In the genomic region with DNA sequence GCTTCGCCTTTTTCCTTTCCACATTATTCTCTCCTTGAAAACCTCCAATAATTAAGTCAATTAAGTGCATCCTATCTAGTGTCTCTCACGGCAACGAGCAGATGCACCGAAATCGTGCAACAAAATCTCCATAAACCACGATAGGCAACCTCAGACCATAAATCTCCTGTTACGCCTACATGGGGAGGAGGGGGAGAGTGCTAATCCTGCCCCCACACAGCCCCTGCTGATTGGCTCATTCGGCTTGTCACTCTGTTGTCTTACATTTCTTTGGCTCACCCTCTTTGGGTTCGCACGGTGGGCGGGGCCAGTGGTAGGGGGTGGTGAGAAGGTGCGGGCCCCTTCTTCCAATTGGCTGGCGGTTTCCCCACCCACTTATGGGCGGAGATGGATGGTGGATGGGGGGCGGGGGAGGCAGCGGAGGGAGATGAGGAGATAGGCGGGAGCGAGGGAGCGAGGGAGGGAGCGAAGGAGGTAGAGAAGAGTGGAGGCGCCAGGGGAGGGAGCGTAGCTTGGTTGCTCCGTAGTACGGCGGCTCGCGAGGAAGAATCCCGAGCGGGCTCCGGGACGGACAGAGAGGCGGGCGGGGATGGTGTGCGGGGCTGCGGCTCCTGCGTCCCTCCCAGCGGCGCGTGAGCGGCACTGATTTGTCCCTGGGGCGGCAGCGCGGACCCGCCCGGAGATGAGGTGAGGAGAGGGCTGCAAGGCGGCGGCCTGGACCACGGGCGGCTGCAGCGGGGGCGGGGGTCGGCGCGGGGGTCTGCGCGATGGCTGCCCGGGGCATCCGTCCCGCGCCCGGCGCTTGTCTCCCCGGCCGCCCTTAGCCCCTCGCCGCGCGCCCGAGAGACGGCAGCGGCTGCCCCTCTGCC, we compare ENCODE assay signal across 8 cellular contexts. TPM values are rescaled to one million over a fixed set of nuclear protein-coding genes. Genes with fewer than 3 reads are reported as not detected.
A peak's percentile ranks its signal among the peaks of the same experiment; 100 is the strongest.
DNase-seq lines count a peak whose midpoint lies in the region; ATAC-seq and TF ChIP-seq lines count a peak whose summit lies in the region.

TSS of gene ITSN1 (plus strand) at position 475 of the 869 bp plus-strand sequence. CDS start 76,328 bp downstream, outside the sequence.

- peak; percentile 23 for TF ChIP-seq RAD21 in neural cell (conservative IDR thresholded peaks at IDR 0.05)

- H3K27ac Mint-ChIP-seq in stimulated activated naive CD8-positive, alpha-beta T cell treated with anti-CD3 and anti-CD28 coated beads, Interleukin-15, amount 100 ng/mL, for 72 hours: peak within 1 kb of the TSS; percentile 98

- H3K4me3 ChIP-seq in MM.1S (ENCODE audit: low read length) (peak within 1 kb of the TSS; percentile 83), fibroblast of villous mesenchyme (ENCODE audit: low read depth, low read length) (peak within 1 kb of the TSS; percentile 76), neural cell (ENCODE audit: low read length) (peak within 1 kb of the TSS; percentile 77)

- no peaks in the 10 kb centered on the region for H3K36me3 ChIP-seq in MM.1S (replicated peaks; ENCODE audit: insufficient read depth, low read length)
- peaks cover 6% of the 10 kb centered on the region for H3K36me3 ChIP-seq in neural cell (ENCODE audit: insufficient read depth, low read length)

- no peak for TF ChIP-seq CTCF in MM.1S (IDR thresholded peaks at IDR 0.05; ENCODE audit: low read length)
- no peak for TF ChIP-seq CTCF in fibroblast of villous mesenchyme (IDR thresholded peaks at IDR 0.05; ENCODE audit: insufficient read depth, low read depth, low read length)
- TF ChIP-seq CTCF in neural cell (IDR thresholded peaks at IDR 0.05; ENCODE audit: poor library complexity, severe bottlenecking): no peak

- peaks cover 21% of the 10 kb centered on the region for H3K27me3 Mint-ChIP-seq in stimulated activated naive CD8-positive, alpha-beta T cell treated with anti-CD3 and anti-CD28 coated beads, Interleukin-15, amount 100 ng/mL, for 72 hours

- H4K20me1 ChIP-seq in MM.1S (ENCODE audit: insufficient read depth, low read length) (no peaks in the 10 kb centered on the region), neural cell (ENCODE audit: insufficient read depth) (no peaks in the 10 kb centered on the region)

- peak; percentile 31 for TF ChIP-seq EP300 in neural cell (conservative IDR thresholded peaks at IDR 0.05; ENCODE audit: poor library complexity, severe bottlenecking)

- H3F3A ChIP-seq in MM.1S (ENCODE audit: insufficient read depth, low read length) (peaks cover 14% of the 10 kb centered on the region), neural cell (ENCODE audit: insufficient read depth, low read length, poor library complexity, severe bottlenecking) (no peaks in the 10 kb centered on the region)

- H3K4me1 ChIP-seq in MM.1S (ENCODE audit: low read length): 0 out of 2 replicates have a peak, but pooled peaks cover 8% of the 10 kb centered on the region

- no peaks in the 10 kb centered on the region for H3K9me3 ChIP-seq in MM.1S (replicated peaks; ENCODE audit: insufficient read depth, low read length)
- H3K9me3 ChIP-seq in neural cell (ENCODE audit: low read length): no peaks in the 10 kb centered on the region

- H3K4me2 ChIP-seq in MM.1S (ENCODE audit: low read depth, low read length) (peak within 1 kb of the TSS; percentile 85), neural cell (ENCODE audit: low read length) (peak within 1 kb of the TSS; percentile 57)

- peaks cover 15% of the 10 kb centered on the region for H3K4me1 Mint-ChIP-seq in stimulated activated naive CD8-positive, alpha-beta T cell treated with anti-CD3 and anti-CD28 coated beads, Interleukin-15, amount 100 ng/mL, for 72 hours

- H3K27ac ChIP-seq in MM.1S (ENCODE audit: low read length) (peak within 1 kb of the TSS; percentile 69; the same call in 1 of the 2 replicates), neural cell (ENCODE audit: low read length) (peak within 1 kb of the TSS; percentile 95)

- peak within 1 kb of the TSS; percentile 94 for H2AFZ ChIP-seq in MM.1S (ENCODE audit: low read length)
- peak within 1 kb of the TSS; percentile 60 for H2AFZ ChIP-seq in neural cell (ENCODE audit: low read depth, low read length)

- peak; percentile 93 for ATAC-seq in stimulated activated naive CD8-positive, alpha-beta T cell treated with anti-CD3 and anti-CD28 coated beads, Interleukin-15, amount 100 ng/mL, for 72 hours

- peak within 1 kb of the TSS; percentile 75 for H3K9ac ChIP-seq in MM.1S (ENCODE audit: low read length)
- peak within 1 kb of the TSS; percentile 84 for H3K9ac ChIP-seq in neural cell (ENCODE audit: low read length)

- H3K9me2 ChIP-seq in MM.1S (replicated peaks; ENCODE audit: insufficient read depth, low read length): no peaks in the 10 kb centered on the region
- H3K9me2 ChIP-seq in neural cell (ENCODE audit: insufficient read depth, low read length): no peaks in the 10 kb centered on the region

- DNase-seq in ELF-1 (ENCODE audit: low read depth, low spot score) (peak; percentile 99), HCEC 1CT (peak; percentile 98), MM.1S (peak; percentile 100), SHP77 treated with DMSO at 0.1 percent for 48 hours (lab: John Stamatoyannopoulos, UW) (peak; percentile 96), fibroblast of villous mesenchyme (ENCODE audit: low read depth) (peak; percentile 100)
- peak; percentile 100 for DNase-seq in activated gamma-delta T cell treated with anti-CD3 and anti-CD28 coated beads, Interleukin-2, amount 50 U/mL, for 16 hours (ENCODE audit: low read depth)
- DNase-seq in stimulated activated naive CD8-positive, alpha-beta T cell treated with anti-CD3 and anti-CD28 coated beads, Interleukin-15, amount 100 ng/mL, for 72 hours: peak; percentile 98 to 99

- H3K27me3 ChIP-seq in MM.1S (replicated peaks; ENCODE audit: insufficient read depth, low read length) (no peaks in the 10 kb centered on the region), neural cell (ENCODE audit: insufficient read depth, low read depth, low read length) (no peaks in the 10 kb centered on the region)

- H3K79me2 ChIP-seq in MM.1S (ENCODE audit: low read length) (peaks cover 76% of the 10 kb centered on the region), neural cell (replicated peaks; ENCODE audit: insufficient read depth, low read length) (peaks cover 71% of the 10 kb centered on the region)

- H3K4me3 Mint-ChIP-seq in stimulated activated naive CD8-positive, alpha-beta T cell treated with anti-CD3 and anti-CD28 coated beads, Interleukin-15, amount 100 ng/mL, for 72 hours: peak within 1 kb of the TSS; percentile 85 to 97

- no peaks in the 10 kb centered on the region for H3K9me3 Mint-ChIP-seq in stimulated activated naive CD8-positive, alpha-beta T cell treated with anti-CD3 and anti-CD28 coated beads, Interleukin-15, amount 100 ng/mL, for 72 hours

TF ChIP-seq in neural cell, 6 proteins besides CTCF, POLR2A, EP300 and RAD21:
- peak; percentile 19 for TF ChIP-seq SMC3 (conservative IDR thresholded peaks at IDR 0.05; ENCODE audit: poor library complexity)
- TF ChIP-seq TAF1 (IDR thresholded peaks at IDR 0.05; ENCODE audit: low read depth): peak; percentile 71
- TF ChIP-seq MXI1 (conservative IDR thresholded peaks at IDR 0.05; ENCODE audit: poor library complexity, severe bottlenecking): peak; percentile 56
- TF ChIP-seq EZH2 (IDR thresholded peaks at IDR 0.05; ENCODE audit: borderline replicate concordance, insufficient read depth, low read length, poor library complexity, severe bottlenecking): no peak
- peak; percentile 94 for TF ChIP-seq POLR2AphosphoS5 (IDR thresholded peaks at IDR 0.05)
- peak; percentile 30 for TF ChIP-seq REST (IDR thresholded peaks at IDR 0.05; ENCODE audit: borderline replicate concordance)

RNA-seq across cellular contexts. Expression of gene ITSN1, which starts in this region (rescaled TPM):
- 43.2 and 57.0 TPM in 2 replicates for total RNA-seq in fibroblast of villous mesenchyme
- 35.1 and 48.9 TPM in 2 replicates for polyA plus RNA-seq in neural cell
- polyA minus RNA-seq in neural cell: 88.1 and 101 TPM in 2 replicates

Comparison
In these comparisons a context has a peak if more than half of its experiments do, and no peak if none do; other contexts are left out.
1. Peak in every context shown above with its lines: DNase-seq, ATAC-seq, H3K4me3 ChIP-seq and H3K27ac ChIP-seq.